In genomic region chr2:55966431-55967118, GRCh38 we compare ENCODE assay signal across 14 cellular contexts. TPM values are rescaled to one million over a fixed set of nuclear protein-coding genes. Genes with fewer than 3 reads are reported as not detected.
A peak's percentile ranks its signal among the peaks of the same experiment; 100 is the strongest.
DNase-seq lines count a peak whose midpoint lies in the region; ATAC-seq and TF ChIP-seq lines count a peak whose summit lies in the region.
"Had no signal": no experiment of that assay in that cellular context is flagged by ENCODE, and none has a peak within 500 bp of the region (broad histone marks: within the 10 kb centered on the region; RNA-seq: fewer than 3 reads in every experiment).

No MANE protein-coding gene starts in this region.

- H3K9me3 Mint-ChIP-seq in nephron: peaks cover 7% of the 10 kb centered on the region
- H3K9me3 Mint-ChIP-seq in activated naive CD8-positive, alpha-beta T cell treated with anti-CD3 and anti-CD28 coated beads, Interleukin-2, amount 50 U/mL, for 24 hours: no peaks in the 10 kb centered on the region
- H3K9me3 Mint-ChIP-seq: stimulated activated memory B cell treated with anti-CD40 and anti-IgM and Interleukin-4, amounts not matched to agents 10 μg/mL and 1 μg/mL and 100 μg/mL, for 72 hours had no signal

- no TSS peak for BruUV-seq in mammary epithelial cell (replicated peaks; lab: Mats Ljungman, UMichigan)

- WGBS in aorta, 2 donors: 20% methylated on average over 6 of the region's 6 CpGs
- 84% methylated on average over 6 of the region's 6 CpGs for WGBS in mammary epithelial cell (ENCODE audit: low coverage, missing lambda C conversion rate)

- peaks cover 2 to 5% of the 10 kb centered on the region in 2 donors for H3K4me1 ChIP-seq in aorta (ENCODE audit: control insufficient read depth in 1 of 2, insufficient read depth in 2 of 2, low read length in 2 of 2)
- H3K4me1 ChIP-seq in mammary epithelial cell (ENCODE audit: insufficient read depth, low read length): no peaks in the 10 kb centered on the region

- H3K36me3 ChIP-seq in aorta (ENCODE audit: control insufficient read depth in 1 of 2, insufficient read depth in 2 of 2, low read length in 1 of 2) (no peaks in the 10 kb centered on the region), mammary epithelial cell (ENCODE audit: insufficient read depth, low read length) (no peaks in the 10 kb centered on the region)

- H3K27ac ChIP-seq in aorta (ENCODE audit: low read depth in 1 of 2, low read length in 2 of 2): peak overlapping the region; percentile 43 to 70
- no peak overlapping the region for H3K27ac ChIP-seq in mammary epithelial cell (ENCODE audit: insufficient read depth, low read depth, low read length)

- no peak overlapping the region for H3K9ac ChIP-seq in mammary epithelial cell (ENCODE audit: insufficient read depth, low read length)

- in situ Hi-C loops in mammary epithelial cell (cut with MboI; ENCODE audit: low sequenced_read_pairs in 2 of 2): loop anchor here (10.0 to 25.0 kb wide), 2 partner anchors 202 to 204 kb away; no protein-coding TSS in a partner anchor

- no peaks in the 10 kb centered on the region for H4K20me1 ChIP-seq in mammary epithelial cell (ENCODE audit: insufficient read depth, low read length)

- TF ChIP-seq CTCF in nephron (IDR thresholded peaks at IDR 0.05; ENCODE audit: unreplicated experiment in 3 of 3): no peak
- no peak for TF ChIP-seq CTCF in mammary epithelial cell (conservative IDR thresholded peaks at IDR 0.05 in 1 of 2, IDR thresholded peaks at IDR 0.05 in 1 of 2; ENCODE audit: extremely low read depth in 1 of 2, insufficient read depth in 1 of 2, low read depth in 1 of 2, low read length in 2 of 2)

- H3K4me3 Mint-ChIP-seq in nephron: no peak overlapping the region
- no peak overlapping the region for H3K4me3 Mint-ChIP-seq in activated naive CD8-positive, alpha-beta T cell treated with anti-CD3 and anti-CD28 coated beads, Interleukin-2, amount 50 U/mL, for 24 hours
- H3K4me3 Mint-ChIP-seq: stimulated activated memory B cell treated with anti-CD40 and anti-IgM and Interleukin-4, amounts not matched to agents 10 μg/mL and 1 μg/mL and 100 μg/mL, for 72 hours had no signal

- dilution Hi-C loops in mammary epithelial cell (cut with HindIII; ENCODE audit: low sequenced_read_pairs): no loop called here

- no peaks in the 10 kb centered on the region for H3K27me3 Mint-ChIP-seq in nephron (ENCODE audit: low read depth)
- peaks cover 3% of the 10 kb centered on the region for H3K27me3 Mint-ChIP-seq in activated naive CD8-positive, alpha-beta T cell treated with anti-CD3 and anti-CD28 coated beads, Interleukin-2, amount 50 U/mL, for 24 hours

- no peak overlapping the region for H2AFZ ChIP-seq in mammary epithelial cell (ENCODE audit: low read depth, low read length)

- DNase-seq in NCI-H1417 (lab: John Stamatoyannopoulos, UW): peak in 2 of 3 experiments; percentile 10 to 40
- DNase-seq in NCI-H1417 treated with DMSO at 0.1 percent for 48 hours (lab: John Stamatoyannopoulos, UW): no peak
- DNase-seq in glomerular visceral epithelial cell (ENCODE audit: extremely low spot score): peak; percentile 18
- peak; percentile 69 to 77 for DNase-seq in aorta
- DNase-seq in mammary epithelial cell: no peak
- DNase-seq in activated naive CD8-positive, alpha-beta T cell treated with anti-CD3 and anti-CD28 coated beads, Interleukin-2, amount 50 U/mL, for 24 hours: no peak
- DNase-seq: activated CD8-positive, alpha-beta memory T cell treated with anti-CD3 and anti-CD28 coated beads for 24 hours; NCI-H774; stimulated activated CD4-positive, alpha-beta T cell treated with anti-CD3 and anti-CD28 coated beads, Interleukin-15, amount 100 ng/mL, for 24 hours; T-helper 2 cell had no signal

- no peak overlapping the region for H3K4me2 ChIP-seq in mammary epithelial cell (ENCODE audit: insufficient read depth, low read depth, low read length)

- ATAC-seq in aorta (ENCODE audit: low FRiP score) (peak; percentile 68), HG03460 (IDR thresholded peaks at IDR 0.05; ENCODE audit: unreplicated experiment) (no peak)
- ATAC-seq in activated naive CD8-positive, alpha-beta T cell treated with anti-CD3 and anti-CD28 coated beads, Interleukin-2, amount 50 U/mL, for 24 hours: no peak
- ATAC-seq: K562 had no signal

- H3K27me3 ChIP-seq in aorta (ENCODE audit: control insufficient read depth in 1 of 2, insufficient read depth in 2 of 2, low read length in 1 of 2) (no peaks in the 10 kb centered on the region), mammary epithelial cell (ENCODE audit: insufficient read depth, low read length) (no peaks in the 10 kb centered on the region)

- no peaks in the 10 kb centered on the region for H3K36me3 Mint-ChIP-seq in nephron (ENCODE audit: low read depth)
- H3K36me3 Mint-ChIP-seq in activated naive CD8-positive, alpha-beta T cell treated with anti-CD3 and anti-CD28 coated beads, Interleukin-2, amount 50 U/mL, for 24 hours (ENCODE audit: low read depth): no peaks in the 10 kb centered on the region
- H3K36me3 Mint-ChIP-seq: stimulated activated memory B cell treated with anti-CD40 and anti-IgM and Interleukin-4, amounts not matched to agents 10 μg/mL and 1 μg/mL and 100 μg/mL, for 72 hours had no signal

- intact Hi-C loops in aorta (cut with DNase I) (loop anchor here (5.0 to 10.0 kb wide), 3 partner anchors 36 to 82 kb away; no protein-coding TSS in a partner anchor), mammary epithelial cell (cut with micrococcal nuclease) (no loop called here)

- H3K9me3 ChIP-seq in aorta (ENCODE audit: control insufficient read depth, low read length) (no peaks in the 10 kb centered on the region), mammary epithelial cell (replicated peaks; ENCODE audit: insufficient read depth, low read length) (no peaks in the 10 kb centered on the region)

- no peaks in the 10 kb centered on the region for H3K79me2 ChIP-seq in mammary epithelial cell (ENCODE audit: insufficient read depth, low read length)

- H3K4me1 Mint-ChIP-seq in nephron: peaks cover 10% of the 10 kb centered on the region
- no peaks in the 10 kb centered on the region for H3K4me1 Mint-ChIP-seq in activated naive CD8-positive, alpha-beta T cell treated with anti-CD3 and anti-CD28 coated beads, Interleukin-2, amount 50 U/mL, for 24 hours

- CTCF ChIA-PET in mammary epithelial cell (lab: Charles Lee; ENCODE audit: low non-redundant PET): no interaction called here

- peak overlapping the region in 2 of 3 experiments; percentile 9 to 10 for H3K27ac Mint-ChIP-seq in nephron
- no peak overlapping the region for H3K27ac Mint-ChIP-seq in activated naive CD8-positive, alpha-beta T cell treated with anti-CD3 and anti-CD28 coated beads, Interleukin-2, amount 50 U/mL, for 24 hours
- H3K27ac Mint-ChIP-seq: stimulated activated memory B cell treated with anti-CD40 and anti-IgM and Interleukin-4, amounts not matched to agents 10 μg/mL and 1 μg/mL and 100 μg/mL, for 72 hours had no signal

- no peak overlapping the region for H3K4me3 ChIP-seq in aorta (ENCODE audit: low read length in 2 of 2)
- H3K4me3 ChIP-seq in mammary epithelial cell (replicated peaks in 1 of 3; ENCODE audit: insufficient read depth in 1 of 3, low read depth in 2 of 3, low read length in 3 of 3): no peak overlapping the region
- H3K4me3 ChIP-seq: K562 had no signal

RNA-seq across cellular contexts. Expression of gene EFEMP1, which starts 43.0 kb away (rescaled TPM):
- total RNA-seq in aorta (100 to 1,000 TPM; 793 to 989 TPM), mammary epithelial cell (100 to 1,000 TPM; 183 to 440 TPM)
- polyA plus RNA-seq in aorta (1,000 to 10,000 TPM in 1 of 2 donors, 100 to 1,000 TPM in 1; 551 to 3,298 TPM), mammary epithelial cell (232 TPM)
- 231 TPM for polyA minus RNA-seq in mammary epithelial cell

Comparison
In these comparisons a context has a peak if more than half of its experiments do, and no peak if none do; other contexts are left out.
1. DNase-seq: peak in NCI-H1417 (2 of 3), glomerular visceral epithelial cell (single experiment) and aorta (2 of 2); none in NCI-H1417 treated with DMSO at 0.1 percent for 48 hours (single experiment), mammary epithelial cell (single experiment) and activated naive CD8-positive, alpha-beta T cell treated with anti-CD3 and anti-CD28 coated beads, Interleukin-2, amount 50 U/mL, for 24 hours (single experiment).